ENCODE assay signal across 30 cellular contexts in genomic region chr10:60422809-60423208, GRCh38. TPM values are rescaled to one million over a fixed set of nuclear protein-coding genes. Genes with fewer than 3 reads are reported as not detected.
DNase-seq lines count a peak whose midpoint lies in the region; ATAC-seq, FAIRE-seq and TF ChIP-seq lines count a peak whose summit lies in the region.
"Had no signal": no experiment of that assay in that cellular context is flagged by ENCODE, and none has a peak within 500 bp of the region (broad histone marks: within the 10 kb centered on the region; RNA-seq: fewer than 3 reads in every experiment).

No MANE protein-coding gene starts in this region.

- H3K4me2 ChIP-seq in PC-3 (ENCODE audit: low read length) (peak overlapping the region; percentile 53; the same call in 1 of the 2 replicates), mesenchymal stem cell (ENCODE audit: low read length, poor library complexity, severe bottlenecking) (no peak overlapping the region)
- H3K4me2 ChIP-seq: KMS-11, PC-9 had no signal

- H4K8ac ChIP-seq in mesenchymal stem cell (ENCODE audit: low read length), result no peak overlapping the region

- no peak for TF ChIP-seq CTCF in PC-3 (conservative IDR thresholded peaks at IDR 0.05; ENCODE audit: low read depth, low read length)
- TF ChIP-seq CTCF in left ventricle myocardium inferior (IDR thresholded peaks at IDR 0.05; ENCODE audit: borderline replicate concordance), result no peak

- CTCF ChIA-PET in PC-3 (lab: Charles Lee), result no interaction called here

- H3K27me3 ChIP-seq in PC-3 (ENCODE audit: low read length), result no peaks in the 10 kb centered on the region
- no peaks in the 10 kb centered on the region for H3K27me3 ChIP-seq in mesenchymal stem cell (ENCODE audit: control insufficient read depth in 1 of 2, insufficient read depth in 1 of 2, low read length in 2 of 2)
- H3K27me3 ChIP-seq in left ventricle myocardium inferior (ENCODE audit: low read depth), result no peaks in the 10 kb centered on the region
- H3K27me3 ChIP-seq: SJCRH30 had no signal

- ATAC-seq in PC-3 (no peak), left lobe of liver (peak; percentile 92), HG02885 (IDR thresholded peaks at IDR 0.05; ENCODE audit: poor library complexity, unreplicated experiment) (no peak)
- ATAC-seq: CD8-positive, alpha-beta T cell; Right ventricle myocardium inferior; SK-N-SH treated with all-trans-retinoic acid at 6 μM for 48 hours had no signal

- H3K79me2 ChIP-seq in PC-3 (ENCODE audit: low read length), result 0 out of 2 replicates have a peak, but pooled peaks cover 5% of the 10 kb centered on the region

- H3K4ac ChIP-seq in mesenchymal stem cell (ENCODE audit: low read depth in 1 of 2, low read length in 2 of 2), result no peak overlapping the region

- peaks cover 3% of the 10 kb centered on the region for H3K79me1 ChIP-seq in mesenchymal stem cell (replicated peaks; ENCODE audit: low read length, poor library complexity, severe bottlenecking)

- peaks cover 14% of the 10 kb centered on the region for H3F3A ChIP-seq in PC-3 (ENCODE audit: low read length, unreplicated experiment)

- H3K9me3 ChIP-seq in PC-3 (ENCODE audit: low read length) (no peaks in the 10 kb centered on the region), mesenchymal stem cell (ENCODE audit: control insufficient read depth, low read length) (no peaks in the 10 kb centered on the region), left ventricle myocardium inferior (replicated peaks) (no peaks in the 10 kb centered on the region)
- H3K9me3 ChIP-seq: Caco-2, SJCRH30 had no signal

- POLR2A ChIA-PET in PC-3 (lab: Charles Lee; ENCODE audit: unreplicated experiment), result no interaction called here

- H3K9ac ChIP-seq in PC-3 (ENCODE audit: low read length) (no peak overlapping the region), mesenchymal stem cell (ENCODE audit: low read length) (no peak overlapping the region)
- H3K9ac ChIP-seq: KMS-11 had no signal

- no peak overlapping the region for H3K14ac ChIP-seq in mesenchymal stem cell (ENCODE audit: low read length in 2 of 2)

- BruUV-seq in PC-3 (replicated peaks; lab: Mats Ljungman, UMichigan), result no TSS peak

- 98% methylated on average over 5 of the region's 5 CpGs for WGBS in mesenchymal stem cell

- no peak overlapping the region for H2AFZ ChIP-seq in PC-3 (ENCODE audit: low read length)
- no peak overlapping the region for H2AFZ ChIP-seq in mesenchymal stem cell (ENCODE audit: low read depth, low read length)
- H2AFZ ChIP-seq: PC-9 had no signal

- no peak overlapping the region for H2BK15ac ChIP-seq in mesenchymal stem cell (ENCODE audit: low read depth, poor library complexity, severe bottlenecking)

- no peaks in the 10 kb centered on the region for H3K36me3 ChIP-seq in PC-3 (ENCODE audit: low read depth, low read length)
- H3K36me3 ChIP-seq in mesenchymal stem cell (ENCODE audit: control insufficient read depth in 1 of 2, insufficient read depth in 2 of 2, low read depth in 1 of 2, low read length in 2 of 2), result no peaks in the 10 kb centered on the region
- H3K36me3 ChIP-seq in left ventricle myocardium inferior, result no peaks in the 10 kb centered on the region
- H3K36me3 ChIP-seq: SJCRH30 had no signal

- no peak for TF ChIP-seq POLR2A in H54 (IDR thresholded peaks at IDR 0.05; ENCODE audit: low read depth, low read length)

- H2BK12ac ChIP-seq in mesenchymal stem cell (ENCODE audit: low read length in 2 of 2), result peak overlapping the region; percentile 66 to 79

- DNase-seq in H54 (ENCODE audit: insufficient read length, low spot score) (no peak), PC-3 (no peak), left lobe of liver (ENCODE audit: low spot score) (no peak), mesenchymal stem cell (no peak), left ventricle myocardium inferior (no peak), NCI-H2196 treated with DMSO at 0.1 percent for 48 hours (lab: John Stamatoyannopoulos, UW; ENCODE audit: unreplicated experiment) (no peak), urothelium cell line (ENCODE audit: low spot score) (no peak)
- DNase-seq: CD8-positive, alpha-beta T cell; DMS 273 treated with DMSO at 0.1 percent for 48 hours; DMS79; EL; GF-D8; MM.1S; NCI-H187; NCI-H2081 treated with DMSO at 0.1 percent for 48 hours; NCI-H2171; NCI-H345; NCI-H510A treated with DMSO at 0.1 percent for 48 hours; NCI-H748 treated with DMSO at 0.1 percent for 48 hours; NK-92 treated with Interleukin-12 subunit alpha and Interleukin-12 subunit beta, amount 100 ng/mL, for 24 hours; PC-9; SJCRH30 had no signal

- H3K4me1 ChIP-seq in PC-3 (ENCODE audit: insufficient read depth, low read length) (peaks cover 62% of the 10 kb centered on the region), mesenchymal stem cell (ENCODE audit: control insufficient read depth, insufficient read depth, low read depth, low read length) (no peaks in the 10 kb centered on the region), left ventricle myocardium inferior (peaks cover 14% of the 10 kb centered on the region)

- intact Hi-C loops in PC-3 (cut with micrococcal nuclease) (no loop called here), left ventricle myocardium inferior (cut with micrococcal nuclease) (no loop called here)

- no peak overlapping the region for H3K23ac ChIP-seq in mesenchymal stem cell (ENCODE audit: low read length in 2 of 2)

- no peaks in the 10 kb centered on the region for H3K9me2 ChIP-seq in PC-3 (replicated peaks; ENCODE audit: low read length)

- no peak overlapping the region for H2BK5ac ChIP-seq in mesenchymal stem cell (ENCODE audit: low read depth, low read length, poor library complexity, severe bottlenecking)

- H3K4me3 ChIP-seq in PC-3 (ENCODE audit: low read length) (no peak overlapping the region), mesenchymal stem cell (ENCODE audit: insufficient read depth in 1 of 2, low read depth in 1 of 2, low read length in 2 of 2) (no peak overlapping the region), left ventricle myocardium inferior (no peak overlapping the region)
- H3K4me3 ChIP-seq: PC-9, SJCRH30 had no signal

- H3K27ac ChIP-seq in PC-3 (ENCODE audit: low read length) (no peak overlapping the region), mesenchymal stem cell (ENCODE audit: low read length, poor library complexity, severe bottlenecking) (no peak overlapping the region), left ventricle myocardium inferior (replicated peaks) (no peak overlapping the region)
- H3K27ac ChIP-seq: 22Rv1, C4-2B, KMS-11, PC-9, SJCRH30 had no signal

- H3K18ac ChIP-seq in mesenchymal stem cell (ENCODE audit: low read depth in 1 of 2, low read length in 2 of 2), result no peak overlapping the region

- no peak overlapping the region for H4K91ac ChIP-seq in mesenchymal stem cell (ENCODE audit: low read length)

- FAIRE-seq in H54 (lab: Jason Lieb, UNC) (peak; percentile 88), urothelium cell line (lab: Jason Lieb, UNC) (no peak)
- FAIRE-seq: GM12892 had no signal

- no peaks in the 10 kb centered on the region for H4K20me1 ChIP-seq in PC-3 (ENCODE audit: low read length)

- no peak overlapping the region for H2AK5ac ChIP-seq in mesenchymal stem cell (ENCODE audit: low read length, severe bottlenecking)

- no peak overlapping the region for H2BK120ac ChIP-seq in mesenchymal stem cell (ENCODE audit: low read depth, low read length)

RNA-seq across cellular contexts. Expression of gene ANK3, which starts 33.1 kb away (rescaled TPM):
- total RNA-seq in PC-3 (2014; rRNA removed) (29.5 and 33.6 TPM in 2 replicates), left lobe of liver (13.4 TPM), left ventricle myocardium inferior (179 TPM)
- 88.0 TPM for polyA plus RNA-seq in mesenchymal stem cell (2013, experiment 1 of 2)
- polyA plus RNA-seq in mesenchymal stem cell (2013, experiment 2 of 2), result 80.8 TPM
